ENCODE assay signal across 12 cellular contexts in the genomic region with DNA sequence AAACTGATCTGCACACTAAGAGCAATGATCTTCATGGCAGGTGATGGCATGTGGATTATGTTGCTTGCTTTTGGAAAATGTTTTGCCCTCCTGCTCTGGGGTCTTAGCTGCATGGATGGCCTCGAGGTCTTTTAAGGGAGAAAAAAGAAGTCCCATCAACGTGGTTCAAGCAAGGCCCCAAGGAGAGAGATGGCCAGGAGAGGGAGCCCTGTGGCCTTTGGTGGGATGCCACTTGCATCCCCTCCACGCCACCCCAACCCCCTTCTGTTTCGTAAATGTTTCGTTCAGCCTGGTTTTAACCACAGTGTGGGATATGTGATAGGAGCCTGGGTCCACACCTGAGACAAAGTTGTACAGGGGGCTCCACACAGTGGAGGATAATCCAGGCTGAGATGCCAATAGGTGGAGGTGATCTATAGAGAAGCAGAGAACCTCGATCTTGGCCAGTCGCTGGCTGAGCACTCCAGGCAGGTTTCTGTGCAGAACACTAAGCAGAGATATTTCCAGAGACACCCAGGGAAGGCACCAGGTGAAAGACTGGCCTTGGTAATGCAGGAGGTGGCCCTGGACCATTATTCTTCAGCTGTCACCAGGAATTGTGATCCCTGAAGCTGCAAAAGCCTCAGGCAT. TPM values are rescaled to one million over a fixed set of nuclear protein-coding genes. Genes with fewer than 3 reads are reported as not detected.
DNase-seq lines count a peak whose midpoint lies in the region; ATAC-seq, FAIRE-seq and TF ChIP-seq lines count a peak whose summit lies in the region.
"Had no signal": no experiment of that assay in that cellular context is flagged by ENCODE, and none has a peak within 500 bp of the region (broad histone marks: within the 10 kb centered on the region; RNA-seq: fewer than 3 reads in every experiment).

No MANE protein-coding gene starts in this region.

- H2AK5ac ChIP-seq in IMR-90 (ENCODE audit: low read depth, low read length) (no peak overlapping the region), mesenchymal stem cell (ENCODE audit: low read length, severe bottlenecking) (no peak overlapping the region)

- H3K4me1 ChIP-seq in IMR-90 (ENCODE audit: control insufficient read depth, insufficient read depth, low read length) = peaks cover 2% of the 10 kb centered on the region; the same call in 1 of the 2 replicates
- peaks cover 8% of the 10 kb centered on the region for H3K4me1 ChIP-seq in astrocyte (ENCODE audit: insufficient read depth, low read length)
- H3K4me1 ChIP-seq in HepG2 (ENCODE audit: insufficient read depth, low read length) = 0 out of 2 replicates have a peak, but pooled peaks cover 9% of the 10 kb centered on the region
- H3K4me1 ChIP-seq in mesenchymal stem cell (ENCODE audit: control insufficient read depth, insufficient read depth, low read depth, low read length) = no peaks in the 10 kb centered on the region

- H3K23ac ChIP-seq in IMR-90 (ENCODE audit: low read depth, low read length) (no peak overlapping the region), mesenchymal stem cell (ENCODE audit: low read length in 2 of 2) (no peak overlapping the region)

- no peaks in the 10 kb centered on the region for H3K36me3 ChIP-seq in IMR-90 (ENCODE audit: control insufficient read depth, insufficient read depth, low read length)
- H3K36me3 ChIP-seq in astrocyte (ENCODE audit: insufficient read depth, low read length) = no peaks in the 10 kb centered on the region
- H3K36me3 ChIP-seq in HepG2 (replicated peaks in 1 of 2; ENCODE audit: control insufficient read depth in 1 of 2, insufficient read depth in 2 of 2, low read length in 2 of 2) = no peaks in the 10 kb centered on the region
- H3K36me3 ChIP-seq in mesenchymal stem cell (ENCODE audit: control insufficient read depth in 1 of 2, insufficient read depth in 2 of 2, low read depth in 1 of 2, low read length in 2 of 2) = no peaks in the 10 kb centered on the region

- POLR2A ChIA-PET in IMR-90 (lab: Charles Lee; ENCODE audit: unreplicated experiment) (no interaction called here), HepG2 (lab: Yijun Ruan, JAX) (no interaction called here)

- BruUV-seq in IMR-90 (replicated peaks; lab: Mats Ljungman, UMichigan) = no TSS peak
- no TSS peak for BruUV-seq in HepG2 (replicated peaks; lab: Mats Ljungman, UMichigan)

- no peak overlapping the region for H3K4ac ChIP-seq in IMR-90 (ENCODE audit: low read depth, low read length)
- H3K4ac ChIP-seq in mesenchymal stem cell (ENCODE audit: low read depth in 1 of 2, low read length in 2 of 2) = no peak overlapping the region

- TF ChIP-seq RAD21 in IMR-90 (IDR thresholded peaks at IDR 0.05; ENCODE audit: low read length) (peak; percentile 47; the same call in 1 of the 2 replicates), HepG2 (CRISPR knock-in tag; IDR thresholded peaks at IDR 0.05) (peak; percentile 80)

- DNase-seq in D721Med (ENCODE audit: insufficient read length, low spot score) (no peak), IMR-90 (peak; percentile 7), astrocyte (ENCODE audit: low read depth) (no peak), HepG2 (ENCODE audit: low spot score) (peak; percentile 49), mesenchymal stem cell (no peak)
- DNase-seq in activated T-cell treated with anti-CD3 and anti-CD28 coated beads, Interleukin-2, amount 50 U/mL, for 1 hour = no peak
- DNase-seq: activated naive CD8-positive, alpha-beta T cell treated with anti-CD3 and anti-CD28 coated beads for 36 hours; naive B cell; stimulated activated naive CD4-positive, alpha-beta T cell had no signal

- no peak overlapping the region for H2BK5ac ChIP-seq in IMR-90 (ENCODE audit: low read depth, low read length, poor library complexity, severe bottlenecking)
- no peak overlapping the region for H2BK5ac ChIP-seq in mesenchymal stem cell (ENCODE audit: low read depth, low read length, poor library complexity, severe bottlenecking)

- H2BK20ac ChIP-seq in IMR-90 (ENCODE audit: low read depth, low read length) = no peak overlapping the region

- no peak overlapping the region for H3K9ac ChIP-seq in IMR-90 (ENCODE audit: low read depth, low read length)
- no peak overlapping the region for H3K9ac ChIP-seq in astrocyte (ENCODE audit: low read length)
- no peak overlapping the region for H3K9ac ChIP-seq in HepG2 (ENCODE audit: insufficient read depth, low read depth, low read length)
- H3K9ac ChIP-seq in mesenchymal stem cell (ENCODE audit: low read length) = no peak overlapping the region

- H3K9me3 ChIP-seq in IMR-90 (ENCODE audit: control insufficient read depth, insufficient read depth, low read length) = no peaks in the 10 kb centered on the region
- no peaks in the 10 kb centered on the region for H3K9me3 ChIP-seq in astrocyte (ENCODE audit: insufficient read depth, low read depth, low read length)
- H3K9me3 ChIP-seq in HepG2 (ENCODE audit: low read length) = no peaks in the 10 kb centered on the region
- no peaks in the 10 kb centered on the region for H3K9me3 ChIP-seq in mesenchymal stem cell (ENCODE audit: control insufficient read depth, low read length)

- dilution Hi-C loops in IMR-90 (cut with HindIII; ENCODE audit: low sequenced_read_pairs, unreplicated experiment) = no loop called here

- no peak overlapping the region for H2AK9ac ChIP-seq in IMR-90 (replicated peaks; ENCODE audit: low read depth, low read length, poor library complexity)

- CTCF ChIA-PET in IMR-90 (lab: Yijun Ruan, JAX) (no interaction called here), HepG2 (lab: Yijun Ruan, JAX; ENCODE audit: low intra/inter-chr PET ratio, low total read pairs) (interaction anchor here (1.2 to 2.1 kb wide), 4 partner anchors 52 to 209 kb away, joined by 4 to 13 read pairs (median 9); a partner anchor contains a TSS)

- H3K79me2 ChIP-seq in astrocyte (ENCODE audit: insufficient read depth, low read length) = no peaks in the 10 kb centered on the region
- no peaks in the 10 kb centered on the region for H3K79me2 ChIP-seq in HepG2 (ENCODE audit: insufficient read depth, low read length)

- no peaks in the 10 kb centered on the region for H4K20me1 ChIP-seq in IMR-90 (ENCODE audit: insufficient read depth, low read length)
- no peaks in the 10 kb centered on the region for H4K20me1 ChIP-seq in astrocyte (ENCODE audit: insufficient read depth, low read length)
- H4K20me1 ChIP-seq in HepG2 (ENCODE audit: insufficient read depth, low read length) = no peaks in the 10 kb centered on the region

- H4K8ac ChIP-seq in IMR-90 (ENCODE audit: low read depth in 2 of 2, low read length in 2 of 2) = no peak overlapping the region
- H4K8ac ChIP-seq in mesenchymal stem cell (ENCODE audit: low read length) = no peak overlapping the region

- H3K9me3 Mint-ChIP-seq in astrocyte (ENCODE audit: unreplicated experiment) = no peaks in the 10 kb centered on the region
- H3K9me3 Mint-ChIP-seq: activated naive CD8-positive, alpha-beta T cell treated with anti-CD3 and anti-CD28 coated beads for 36 hours; naive B cell had no signal

- H2BK15ac ChIP-seq in IMR-90 (ENCODE audit: low read depth, low read length) (no peak overlapping the region), mesenchymal stem cell (ENCODE audit: low read depth, poor library complexity, severe bottlenecking) (no peak overlapping the region)

- TF ChIP-seq EP300 in HepG2 (IDR thresholded peaks at IDR 0.05; ENCODE audit: low read depth in 2 of 2, low read length in 2 of 2) (no peak), HepG2 (CRISPR knock-in tag; IDR thresholded peaks at IDR 0.05; ENCODE audit: borderline replicate concordance) (no peak)

- H3K27ac Mint-ChIP-seq in astrocyte (ENCODE audit: unreplicated experiment) = no peak overlapping the region
- H3K27ac Mint-ChIP-seq: activated naive CD8-positive, alpha-beta T cell treated with anti-CD3 and anti-CD28 coated beads for 36 hours; IgD-negative memory B cell; naive B cell had no signal

- no peaks in the 10 kb centered on the region for H3K36me3 Mint-ChIP-seq in astrocyte (ENCODE audit: low read depth, unreplicated experiment)
- H3K36me3 Mint-ChIP-seq: activated naive CD8-positive, alpha-beta T cell treated with anti-CD3 and anti-CD28 coated beads for 36 hours; naive B cell had no signal

- peaks cover 13% of the 10 kb centered on the region for H3K27me3 Mint-ChIP-seq in astrocyte (ENCODE audit: low read depth, unreplicated experiment)
- H3K27me3 Mint-ChIP-seq: activated naive CD8-positive, alpha-beta T cell treated with anti-CD3 and anti-CD28 coated beads for 36 hours had no signal

- peak; percentile 53 for ATAC-seq in IMR-90 (ENCODE audit: low read depth)
- ATAC-seq in HepG2 = peak; percentile 92
- no peak for ATAC-seq in HG03469 (IDR thresholded peaks at IDR 0.05; ENCODE audit: unreplicated experiment)
- no peak for ATAC-seq in GM21423 (IDR thresholded peaks at IDR 0.05; ENCODE audit: unreplicated experiment)

- no peak overlapping the region for H2BK12ac ChIP-seq in mesenchymal stem cell (ENCODE audit: low read length in 2 of 2)

- peaks cover 2% of the 10 kb centered on the region; the same call in 1 of the 2 replicates for H3K9me1 ChIP-seq in IMR-90 (ENCODE audit: insufficient read depth, low read length)

- H3K18ac ChIP-seq in IMR-90 (ENCODE audit: low read depth, low read length) (no peak overlapping the region), mesenchymal stem cell (ENCODE audit: low read depth in 1 of 2, low read length in 2 of 2) (no peak overlapping the region)

- H3K4me2 ChIP-seq in IMR-90 (ENCODE audit: low read depth, low read length) (no peak overlapping the region), astrocyte (ENCODE audit: low read length) (no peak overlapping the region), HepG2 (ENCODE audit: low read depth, low read length) (peak overlapping the region; percentile 40; the same call in 1 of the 2 replicates), mesenchymal stem cell (ENCODE audit: low read length, poor library complexity, severe bottlenecking) (no peak overlapping the region)

- no peak overlapping the region for H3K4me3 Mint-ChIP-seq in astrocyte (ENCODE audit: unreplicated experiment)
- H3K4me3 Mint-ChIP-seq: activated naive CD8-positive, alpha-beta T cell treated with anti-CD3 and anti-CD28 coated beads for 36 hours; IgD-negative memory B cell; naive B cell had no signal

- in situ Hi-C loops in IMR-90 (cut with MboI; ENCODE audit: low sequenced_read_pairs) (loop anchor here (5.0 to 25.0 kb wide), 2 partner anchors 51 to 119 kb away; a partner anchor contains a TSS), HepG2 (cut with HindIII; ENCODE audit: extremely low pct_ligation_motif_present, low pct_unique_long_range_greater_than_20kb) (loop anchor here (5.0 to 25.0 kb wide), 2 partner anchors 129 to 319 kb away; a partner anchor contains a TSS)

- no peak overlapping the region for H3K56ac ChIP-seq in IMR-90 (ENCODE audit: extremely low read depth, insufficient read depth, low read length)

- no peak overlapping the region for H4K5ac ChIP-seq in IMR-90 (ENCODE audit: low read depth, low read length)

- intact Hi-C loops in IMR-90 (cut with micrococcal nuclease) = loop anchor here (1.0 to 10.0 kb wide), 2 partner anchors 128 to 332 kb away; a partner anchor contains a TSS
- intact Hi-C loops in HepG2 (cut with micrococcal nuclease; ENCODE audit: unreplicated experiment) = loop anchor here (1.0 to 2.0 kb wide), 2 partner anchors 122 to 208 kb away; no protein-coding TSS in a partner anchor

- peaks cover 20% of the 10 kb centered on the region for H3K27me3 ChIP-seq in IMR-90 (ENCODE audit: control insufficient read depth, insufficient read depth, low read length)
- H3K27me3 ChIP-seq in astrocyte (ENCODE audit: insufficient read depth, low read length) = peaks cover 14% of the 10 kb centered on the region
- peaks cover 0 to 1% of the 10 kb centered on the region in 2 experiments; a peak in 1 of 5 replicates for H3K27me3 ChIP-seq in HepG2 (ENCODE audit: control insufficient read depth in 1 of 2, insufficient read depth in 2 of 2, low read length in 2 of 2)
- H3K27me3 ChIP-seq in mesenchymal stem cell (ENCODE audit: control insufficient read depth in 1 of 2, insufficient read depth in 1 of 2, low read length in 2 of 2) = peaks cover 5 to 35% of the 10 kb centered on the region in 2 experiments

- H3K27ac ChIP-seq in IMR-90 (ENCODE audit: insufficient read depth, low read length) (no peak overlapping the region), astrocyte (ENCODE audit: low read depth, low read length) (no peak overlapping the region), HepG2 (ENCODE audit: extremely low read length, insufficient read depth, low read length) (no peak overlapping the region), mesenchymal stem cell (ENCODE audit: low read length, poor library complexity, severe bottlenecking) (no peak overlapping the region)

- H3K4me1 Mint-ChIP-seq in astrocyte (ENCODE audit: low read depth, unreplicated experiment) = peaks cover 4% of the 10 kb centered on the region
- H3K4me1 Mint-ChIP-seq: activated naive CD8-positive, alpha-beta T cell treated with anti-CD3 and anti-CD28 coated beads for 36 hours; IgD-negative memory B cell; naive B cell had no signal

- no peak overlapping the region for H3K14ac ChIP-seq in IMR-90 (replicated peaks; ENCODE audit: low read depth, low read length)
- H3K14ac ChIP-seq in mesenchymal stem cell (ENCODE audit: low read length in 2 of 2) = no peak overlapping the region

- H3K79me1 ChIP-seq in IMR-90 (ENCODE audit: low read depth in 1 of 2, low read length in 2 of 2) = no peaks in the 10 kb centered on the region
- H3K79me1 ChIP-seq in mesenchymal stem cell (replicated peaks; ENCODE audit: low read length, poor library complexity, severe bottlenecking) = no peaks in the 10 kb centered on the region

- H4K91ac ChIP-seq in IMR-90 (ENCODE audit: insufficient read depth, low read depth, low read length) (no peak overlapping the region), mesenchymal stem cell (ENCODE audit: low read length) (no peak overlapping the region)

- H2AFZ ChIP-seq in IMR-90 (replicated peaks; ENCODE audit: low read length, poor library complexity) (peak overlapping the region; percentile 4), astrocyte (ENCODE audit: low read depth, low read length) (no peak overlapping the region), HepG2 (ENCODE audit: low read length) (no peak overlapping the region), mesenchymal stem cell (ENCODE audit: low read depth, low read length) (no peak overlapping the region)

- H2BK120ac ChIP-seq in IMR-90 (ENCODE audit: low read depth, low read length) (no peak overlapping the region), mesenchymal stem cell (ENCODE audit: low read depth, low read length) (no peak overlapping the region)

- 81% methylated on average over 2 of the region's 7 CpGs; no CpG with 5 or more reads in 1 of the 2 experiments for WGBS in IMR-90 (ENCODE audit: extremely low coverage in 2 of 2, insufficient read length in 1 of 2), 2 experiments
- WGBS in HepG2 (ENCODE audit: low lambda C conversion rate) = 14% methylated on average over 7 of the region's 7 CpGs
- 51% methylated on average over 6 of the region's 7 CpGs for WGBS in mesenchymal stem cell

- H3K4me3 ChIP-seq in IMR-90 (ENCODE audit: insufficient read depth, low read depth, low read length) = no peak overlapping the region
- H3K4me3 ChIP-seq in astrocyte (ENCODE audit: insufficient read depth, low read depth, low read length) = no peak overlapping the region
- H3K4me3 ChIP-seq in HepG2 (replicated peaks in 1 of 3; ENCODE audit: insufficient read depth in 1 of 3, low read depth in 2 of 3, low read length in 3 of 3) = no peak overlapping the region
- no peak overlapping the region for H3K4me3 ChIP-seq in mesenchymal stem cell (ENCODE audit: insufficient read depth in 1 of 2, low read depth in 1 of 2, low read length in 2 of 2)

- TF ChIP-seq CTCF in D721Med (IDR thresholded peaks at IDR 0.05; ENCODE audit: insufficient read depth, missing control alignments) (peak; percentile 34), IMR-90 (conservative IDR thresholded peaks at IDR 0.05; ENCODE audit: low read depth, low read length) (peak; percentile 39), astrocyte (IDR thresholded peaks at IDR 0.05; ENCODE audit: insufficient read depth, low read depth, low read length) (peak; percentile 26), HepG2 (CRISPR knock-in tag; IDR thresholded peaks at IDR 0.05) (peak; percentile 80)

- FAIRE-seq in D721Med (lab: Jason Lieb, UNC) = no peak
- no peak for FAIRE-seq in astrocyte (lab: Jason Lieb, UNC)
- FAIRE-seq in HepG2 (lab: Jason Lieb, UNC) = peak; percentile 57

- no peak for TF ChIP-seq POLR2A in IMR-90 (IDR thresholded peaks at IDR 0.05; ENCODE audit: low read depth, low read length)
- no peak for TF ChIP-seq POLR2A in HepG2 (IDR thresholded peaks at IDR 0.05; ENCODE audit: insufficient read depth in 1 of 2, low read depth in 2 of 2, low read length in 2 of 2)

RNA-seq across cellular contexts. Expression of a gene that starts 25.8 kb away (rescaled TPM):
- total RNA-seq in IMR-90 (2012; rRNA removed) = under 0.01 TPM in 1 of 2 replicates, not detected in the other
- polyA plus RNA-seq in IMR-90 (2012; rRNA removed) = 0.05 and 0.06 TPM in 2 replicates
- 0.01 and 0.03 TPM in 2 replicates for polyA plus RNA-seq in IMR-90 (2012; cell fraction: cytosol; rRNA removed)
- under 0.01 and 0.08 TPM in 2 replicates for polyA plus RNA-seq in IMR-90 (2012; cell fraction: nucleus; rRNA removed; ENCODE audit: low replicate concordance)
- 0.43 and 1.1 TPM in 2 replicates for total RNA-seq in astrocyte
- 0.02 TPM in 1 of 2 replicates, not detected in the other for total RNA-seq in HepG2 (2016; rRNA removed; fragmentation: Illumina TruSeq; extraction: Trizol)
- total RNA-seq in HepG2 (2016; cell fraction: cytosol; rRNA removed; fragmentation: Illumina TruSeq; extraction: Trizol; ENCODE audit: low read depth) = 0.61 and 0.71 TPM in 2 replicates
- 0.04 TPM in 1 of 2 replicates, not detected in the other for total RNA-seq in HepG2 (2016; cell fraction: insoluble cytoplasmic fraction; rRNA removed; fragmentation: Illumina TruSeq; extraction: Trizol)
- 0.07 and 0.09 TPM in 2 replicates for total RNA-seq in HepG2 (2016; cell fraction: membrane; rRNA removed; fragmentation: Illumina TruSeq; extraction: Trizol)
- not detected in 2 replicates for total RNA-seq in HepG2 (2016; cell fraction: nucleus; rRNA removed; fragmentation: Illumina TruSeq; extraction: Trizol)
- 0.01 and 0.03 TPM in 2 replicates for polyA plus RNA-seq in HepG2 (2011; rRNA removed)
- polyA plus RNA-seq in HepG2 (2011; cell fraction: cytosol; rRNA removed) = 0.01 and 0.04 TPM in 2 replicates
- 0.03 TPM in 1 of 2 replicates, not detected in the other for polyA plus RNA-seq in HepG2 (2011; cell fraction: nucleus; rRNA removed)
- 0.01 TPM in 2 replicates for polyA plus RNA-seq in HepG2 (2012)
- 0.27 and 0.28 TPM in 2 replicates for polyA plus RNA-seq in HepG2 (2016; cell fraction: cytosol; fragmentation: Illumina TruSeq; extraction: Trizol; ENCODE audit: low read depth)
- polyA plus RNA-seq in HepG2 (2016; cell fraction: insoluble cytoplasmic fraction; fragmentation: Illumina TruSeq; extraction: Trizol; ENCODE audit: low read depth) = not detected in 2 replicates
- polyA plus RNA-seq in HepG2 (2016; cell fraction: membrane; fragmentation: Illumina TruSeq; extraction: Trizol; ENCODE audit: low read depth) = 0.03 and 0.06 TPM in 2 replicates
- not detected in 2 replicates for polyA plus RNA-seq in HepG2 (2016; cell fraction: nucleus; fragmentation: Illumina TruSeq; extraction: Trizol; ENCODE audit: insufficient read depth, low read depth)
- 0.04 TPM in 1 of 2 replicates, not detected in the other for polyA minus RNA-seq in HepG2 (2011; rRNA and poly(A)+ RNA removed; ENCODE audit: low replicate concordance)
- polyA minus RNA-seq in HepG2 (2011; cell fraction: cytosol; rRNA and poly(A)+ RNA removed) = 0.09 and 0.20 TPM in 2 replicates
- polyA minus RNA-seq in HepG2 (2011; cell fraction: nucleus; rRNA and poly(A)+ RNA removed) = 0.12 TPM in 1 of 2 replicates, not detected in the other
- not detected for polyA plus RNA-seq in mesenchymal stem cell (2013, experiment 1 of 2)
- polyA plus RNA-seq in mesenchymal stem cell (2013, experiment 2 of 2) = 0.01 TPM
- total RNA-seq: activated naive CD8-positive, alpha-beta T cell treated with anti-CD3 and anti-CD28 coated beads for 36 hours had no signal
- polyA plus RNA-seq: IgD-negative memory B cell had no signal

Comparison
In these comparisons a context has a peak if more than half of its experiments do, and no peak if none do; other contexts are left out.
1. DNase-seq: peak in IMR-90 (single experiment) and HepG2 (single experiment); none in D721Med (single experiment), astrocyte (single experiment), activated T-cell treated with anti-CD3 and anti-CD28 coated beads, Interleukin-2, amount 50 U/mL, for 1 hour (single experiment) and mesenchymal stem cell (single experiment).
2. CTCF ChIP-seq: peak in every context shown above with its lines; median percentile 80 in HepG2; 39 in IMR-90; 34 in D721Med; 26 in astrocyte.
3. ATAC-seq: peak in IMR-90 (single experiment) and HepG2 (single experiment); none in HG03469 (single experiment) and GM21423 (single experiment).